ENCODE assay signal across 9 cellular contexts in genomic region chr6:166656269-166657206, GRCh38. TPM values are rescaled to one million over a fixed set of nuclear protein-coding genes. Genes with fewer than 3 reads are reported as not detected.
DNase-seq lines count a peak whose midpoint lies in the region; ATAC-seq and TF ChIP-seq lines count a peak whose summit lies in the region.
"Had no signal": no experiment of that assay in that cellular context is flagged by ENCODE, and none has a peak within 500 bp of the region (broad histone marks: within the 10 kb centered on the region; RNA-seq: fewer than 3 reads in every experiment).

No MANE protein-coding gene starts in this region.

- in situ Hi-C loops in brain microvascular endothelial cell (cut with HindIII; ENCODE audit: low pct_ligation_motif_present, low sequenced_read_pairs) = no loop called here

- no peaks in the 10 kb centered on the region for H3K9me3 Mint-ChIP-seq in activated CD8-positive, alpha-beta memory T cell treated with anti-CD3 and anti-CD28 coated beads, Interleukin-2, amount 10 ng/mL, durations not matched to agents 7 days and 5 days (ENCODE audit: low read depth)
- no peaks in the 10 kb centered on the region for H3K9me3 Mint-ChIP-seq in activated naive CD8-positive, alpha-beta T cell treated with anti-CD3 and anti-CD28 coated beads, Interleukin-2, amount 10 ng/mL, durations not matched to agents 7 days and 5 days

- peaks cover 9% of the 10 kb centered on the region for H3K4me1 Mint-ChIP-seq in activated CD8-positive, alpha-beta memory T cell treated with anti-CD3 and anti-CD28 coated beads, Interleukin-2, amount 10 ng/mL, durations not matched to agents 7 days and 5 days
- peaks cover 11% of the 10 kb centered on the region for H3K4me1 Mint-ChIP-seq in activated naive CD8-positive, alpha-beta T cell treated with anti-CD3 and anti-CD28 coated beads, Interleukin-2, amount 10 ng/mL, durations not matched to agents 7 days and 5 days

- H3K27me3 ChIP-seq in testis = no peaks in the 10 kb centered on the region
- H3K27me3 ChIP-seq in brain microvascular endothelial cell (replicated peaks) = peaks cover 15% of the 10 kb centered on the region

- H3K36me3 Mint-ChIP-seq in activated CD8-positive, alpha-beta memory T cell treated with anti-CD3 and anti-CD28 coated beads, Interleukin-2, amount 10 ng/mL, durations not matched to agents 7 days and 5 days = no peaks in the 10 kb centered on the region
- H3K36me3 Mint-ChIP-seq in activated naive CD8-positive, alpha-beta T cell treated with anti-CD3 and anti-CD28 coated beads, Interleukin-2, amount 10 ng/mL, durations not matched to agents 7 days and 5 days = no peaks in the 10 kb centered on the region

- TF ChIP-seq CTCF in testis (IDR thresholded peaks at IDR 0.05) (no peak), brain microvascular endothelial cell (IDR thresholded peaks at IDR 0.05; ENCODE audit: low read depth, low read length, missing control alignments) (no peak)

- no peaks in the 10 kb centered on the region for H3K4me1 ChIP-seq in testis

- H3K27ac ChIP-seq in testis (no peak overlapping the region), brain microvascular endothelial cell (no peak overlapping the region)

- H3K36me3 ChIP-seq in testis (ENCODE audit: low read depth, missing control alignments) (no peaks in the 10 kb centered on the region), brain microvascular endothelial cell (replicated peaks) (no peaks in the 10 kb centered on the region)

- TF ChIP-seq POLR2A in testis (IDR thresholded peaks at IDR 0.05) = no peak

- CTCF ChIA-PET in activated CD8-positive, alpha-beta memory T cell treated with anti-CD3 and anti-CD28 coated beads, Interleukin-2, amount 10 ng/mL, durations not matched to agents 7 days and 5 days (lab: Charles Lee) = no interaction called here

- peak overlapping the region; percentile 29 for H3K4me3 Mint-ChIP-seq in activated CD8-positive, alpha-beta memory T cell treated with anti-CD3 and anti-CD28 coated beads, Interleukin-2, amount 10 ng/mL, durations not matched to agents 7 days and 5 days
- H3K4me3 Mint-ChIP-seq in activated naive CD8-positive, alpha-beta T cell treated with anti-CD3 and anti-CD28 coated beads, Interleukin-2, amount 10 ng/mL, durations not matched to agents 7 days and 5 days = peak overlapping the region; percentile 68

- ATAC-seq in activated CD8-positive, alpha-beta memory T cell treated with anti-CD3 and anti-CD28 coated beads, Interleukin-2, amount 10 ng/mL, durations not matched to agents 7 days and 5 days = no peak
- ATAC-seq in activated naive CD8-positive, alpha-beta T cell treated with anti-CD3 and anti-CD28 coated beads, Interleukin-2, amount 10 ng/mL, durations not matched to agents 7 days and 5 days (ENCODE audit: low read depth) = no peak
- ATAC-seq in left lobe of liver (peak; percentile 56), HG03432 (IDR thresholded peaks at IDR 0.05; ENCODE audit: unreplicated experiment) (no peak)

- peaks cover 28% of the 10 kb centered on the region for H3K27me3 Mint-ChIP-seq in activated CD8-positive, alpha-beta memory T cell treated with anti-CD3 and anti-CD28 coated beads, Interleukin-2, amount 10 ng/mL, durations not matched to agents 7 days and 5 days
- peaks cover 29% of the 10 kb centered on the region for H3K27me3 Mint-ChIP-seq in activated naive CD8-positive, alpha-beta T cell treated with anti-CD3 and anti-CD28 coated beads, Interleukin-2, amount 10 ng/mL, durations not matched to agents 7 days and 5 days

- POLR2A ChIA-PET in activated naive CD8-positive, alpha-beta T cell treated with anti-CD3 and anti-CD28 coated beads, Interleukin-2, amount 10 ng/mL, durations not matched to agents 7 days and 5 days (lab: Charles Lee) = no interaction called here

- WGBS in testis, 2 donors = 22 to 24% methylated on average over 33 to 34 of the region's 34 CpGs

- DNase-seq in activated CD8-positive, alpha-beta memory T cell treated with anti-CD3 and anti-CD28 coated beads, Interleukin-2, amount 10 ng/mL, durations not matched to agents 7 days and 5 days = no peak
- no peak for DNase-seq in activated CD8-positive, alpha-beta memory T cell treated with anti-CD3 and anti-CD28 coated beads for 24 hours
- no peak for DNase-seq in activated naive CD8-positive, alpha-beta T cell treated with anti-CD3 and anti-CD28 coated beads, Interleukin-2, amount 10 ng/mL, durations not matched to agents 7 days and 5 days
- DNase-seq in left lobe of liver (ENCODE audit: low spot score) (no peak), testis (peak; percentile 61), brain microvascular endothelial cell (no peak)
- DNase-seq in activated effector memory CD4-positive, alpha-beta T cell treated with Interleukin-2 at 50 U/mL for 16 hours = no peak
- DNase-seq: NCI-H1417 treated with DMSO at 0.1 percent for 48 hours had no signal

- H3K4me3 ChIP-seq in testis (peak overlapping the region in 1 of 2 donors; percentile 12), brain microvascular endothelial cell (ENCODE audit: low read depth, low read length) (no peak overlapping the region)

- H3K9me3 ChIP-seq in testis = no peaks in the 10 kb centered on the region

- intact Hi-C loops in testis (cut with DNase I; ENCODE audit: low total_unique reads) = no loop called here

- H3K27ac Mint-ChIP-seq in activated CD8-positive, alpha-beta memory T cell treated with anti-CD3 and anti-CD28 coated beads, Interleukin-2, amount 10 ng/mL, durations not matched to agents 7 days and 5 days = no peak overlapping the region
- H3K27ac Mint-ChIP-seq in activated naive CD8-positive, alpha-beta T cell treated with anti-CD3 and anti-CD28 coated beads, Interleukin-2, amount 10 ng/mL, durations not matched to agents 7 days and 5 days = no peak overlapping the region

RNA-seq across cellular contexts. Expression of gene RPS6KA2, which starts 29.5 kb away (rescaled TPM):
- total RNA-seq in activated CD8-positive, alpha-beta memory T cell treated with anti-CD3 and anti-CD28 coated beads, Interleukin-2, amount 10 ng/mL, durations not matched to agents 7 days and 5 days = 1 to 10 TPM; 4.5 to 5.4 TPM
- total RNA-seq in activated naive CD8-positive, alpha-beta T cell treated with anti-CD3 and anti-CD28 coated beads, Interleukin-2, amount 10 ng/mL, durations not matched to agents 7 days and 5 days = 1 to 10 TPM; 3.8 to 5.7 TPM
- 12.4 TPM for total RNA-seq in left lobe of liver
- 10 to 100 TPM; 19.8 to 21.7 TPM for total RNA-seq in testis
- 18.4 TPM for polyA plus RNA-seq in testis (ENCODE audit: insufficient read depth, low read depth, low replicate concordance)
